ENCODE assay signal across 21 cellular contexts in genomic region chr1:25196830-25197229, GRCh38. TPM values are rescaled to one million over a fixed set of nuclear protein-coding genes. Genes with fewer than 3 reads are reported as not detected.
DNase-seq lines count a peak whose midpoint lies in the region; ATAC-seq, FAIRE-seq and TF ChIP-seq lines count a peak whose summit lies in the region.
"Had no signal": no experiment of that assay in that cellular context is flagged by ENCODE, and none has a peak within 500 bp of the region (broad histone marks: within the 10 kb centered on the region; RNA-seq: fewer than 3 reads in every experiment).

No MANE protein-coding gene starts in this region.

- peaks cover 24% of the 10 kb centered on the region for H3K27me3 Mint-ChIP-seq in activated naive CD8-positive, alpha-beta T cell treated with anti-CD3 and anti-CD28 coated beads, Interleukin-2, amount 10 ng/mL, durations not matched to agents 7 days and 5 days
- H3K27me3 Mint-ChIP-seq in activated naive CD8-positive, alpha-beta T cell treated with anti-CD3 and anti-CD28 coated beads for 36 hours = no peaks in the 10 kb centered on the region
- H3K27me3 Mint-ChIP-seq: CD4-positive, alpha-beta T cell had no signal

- POLR2A ChIA-PET in activated naive CD8-positive, alpha-beta T cell treated with anti-CD3 and anti-CD28 coated beads, Interleukin-2, amount 10 ng/mL, durations not matched to agents 7 days and 5 days (lab: Charles Lee) = no interaction called here
- POLR2A ChIA-PET in HEK293T (lab: Yijun Ruan, JAX) = interaction anchor here (0.8 to 1.3 kb wide), 2 partner anchors 36 kb away, joined by 3 to 6 read pairs; partner anchors contain the start of gene SYF2
- POLR2A ChIA-PET in K562 (lab: Yijun Ruan, JAX) = interaction anchor here (1.2 to 1.5 kb wide), 2 partner anchors 35 to 240 kb away, joined by 3 to 4 read pairs; partner anchors contain the start of gene SYF2

- no peak overlapping the region for H3K27ac ChIP-seq in K562 (ENCODE audit: extremely low read depth, low read depth, low read length)
- peak overlapping the region; percentile 83 for H3K27ac ChIP-seq in suprapubic skin
- H3K27ac ChIP-seq: HL-60 had no signal

- WGBS in K562 (ENCODE audit: insufficient coverage, low coverage, missing lambda C conversion rate) = 14% methylated on average over 7 of the region's 7 CpGs
- WGBS in suprapubic skin = 86% methylated on average over 6 of the region's 7 CpGs

- TF ChIP-seq EP300 in K562 (IDR thresholded peaks at IDR 0.05; ENCODE audit: low read length) (no peak), suprapubic skin (IDR thresholded peaks at IDR 0.05) (no peak)

- no peaks in the 10 kb centered on the region for H3K9me3 ChIP-seq in K562 (replicated peaks; ENCODE audit: control insufficient read depth, insufficient read depth, low read depth, low read length)
- H3K9me3 ChIP-seq in suprapubic skin = no peaks in the 10 kb centered on the region

- CTCF ChIA-PET in HEK293T (lab: Yijun Ruan, JAX) (interaction anchor here (0.8 to 1.0 kb wide), 2 partner anchors 299 to 540 kb away, joined by 4 to 7 read pairs; no protein-coding TSS in a partner anchor), K562 (lab: Yijun Ruan, JAX; ENCODE audit: low intra/inter-chr PET ratio) (no interaction called here)

- no peaks in the 10 kb centered on the region for H3K9me1 ChIP-seq in K562 (ENCODE audit: control insufficient read depth, insufficient read depth, low read length)

- no peaks in the 10 kb centered on the region for H3K36me3 ChIP-seq in K562 (ENCODE audit: control insufficient read depth, insufficient read depth, low read length)
- H3K36me3 ChIP-seq in suprapubic skin = no peaks in the 10 kb centered on the region

- no peak overlapping the region for H3K4me3 ChIP-seq in K562
- no peak overlapping the region for H3K4me3 ChIP-seq in suprapubic skin

- BruUV-seq in K562 (replicated peaks; lab: Mats Ljungman, UMichigan) = no TSS peak

- H3K4me2 ChIP-seq in K562 (ENCODE audit: insufficient read depth, low read length) = no peak overlapping the region

- no peak for TF ChIP-seq POLR2A in K562 (conservative IDR thresholded peaks at IDR 0.05)
- no peak for TF ChIP-seq POLR2A in suprapubic skin (IDR thresholded peaks at IDR 0.05)

- no peak for TF ChIP-seq RAD21 in K562 (CRISPR knock-in tag; conservative IDR thresholded peaks at IDR 0.05 in 1 of 2, IDR thresholded peaks at IDR 0.05 in 1 of 2)

- TF ChIP-seq CTCF in K562 (IDR thresholded peaks at IDR 0.05 in 2 of 3, conservative IDR thresholded peaks at IDR 0.05 in 1 of 3; ENCODE audit: insufficient read depth in 2 of 3, low read depth in 1 of 3, low read length in 3 of 3) (no peak), suprapubic skin (IDR thresholded peaks at IDR 0.05) (no peak)

- H3K27me3 ChIP-seq in K562 (ENCODE audit: control insufficient read depth in 2 of 2, insufficient read depth in 2 of 2, low read length in 2 of 2) (peaks cover 49 to 96% of the 10 kb centered on the region in 2 experiments; a peak in 4 of 5 replicates), suprapubic skin (peaks cover 4% of the 10 kb centered on the region)

- H3K9me3 Mint-ChIP-seq in activated naive CD8-positive, alpha-beta T cell treated with anti-CD3 and anti-CD28 coated beads, Interleukin-2, amount 10 ng/mL, durations not matched to agents 7 days and 5 days = no peaks in the 10 kb centered on the region
- H3K9me3 Mint-ChIP-seq in activated naive CD8-positive, alpha-beta T cell treated with anti-CD3 and anti-CD28 coated beads for 36 hours = no peaks in the 10 kb centered on the region
- H3K9me3 Mint-ChIP-seq: CD4-positive, alpha-beta T cell had no signal

- H3K36me3 Mint-ChIP-seq in activated naive CD8-positive, alpha-beta T cell treated with anti-CD3 and anti-CD28 coated beads, Interleukin-2, amount 10 ng/mL, durations not matched to agents 7 days and 5 days = no peaks in the 10 kb centered on the region
- H3K36me3 Mint-ChIP-seq in activated naive CD8-positive, alpha-beta T cell treated with anti-CD3 and anti-CD28 coated beads for 36 hours = no peaks in the 10 kb centered on the region

- H3K79me2 ChIP-seq in K562 (ENCODE audit: control insufficient read depth, insufficient read depth, low read length) = no peaks in the 10 kb centered on the region

- no peak overlapping the region for H3K4me3 Mint-ChIP-seq in activated naive CD8-positive, alpha-beta T cell treated with anti-CD3 and anti-CD28 coated beads, Interleukin-2, amount 10 ng/mL, durations not matched to agents 7 days and 5 days
- H3K4me3 Mint-ChIP-seq in activated naive CD8-positive, alpha-beta T cell treated with anti-CD3 and anti-CD28 coated beads for 36 hours = no peak overlapping the region
- H3K4me3 Mint-ChIP-seq: CD4-positive, alpha-beta T cell had no signal

- in situ Hi-C loops in K562 (cut with MboI) = no loop called here

- intact Hi-C loops in K562 (cut with micrococcal nuclease) = no loop called here

- peaks cover 11% of the 10 kb centered on the region for H3K4me1 Mint-ChIP-seq in activated naive CD8-positive, alpha-beta T cell treated with anti-CD3 and anti-CD28 coated beads, Interleukin-2, amount 10 ng/mL, durations not matched to agents 7 days and 5 days
- peaks cover 14% of the 10 kb centered on the region for H3K4me1 Mint-ChIP-seq in activated naive CD8-positive, alpha-beta T cell treated with anti-CD3 and anti-CD28 coated beads for 36 hours

- FAIRE-seq in K562 (lab: Jason Lieb, UNC) = no peak
- FAIRE-seq: GM12892, GM19239, H54 had no signal

- H3K4me1 ChIP-seq in K562 (replicated peaks in 1 of 2; ENCODE audit: control insufficient read depth in 2 of 2, insufficient read depth in 2 of 2, low read length in 2 of 2) (peaks cover 0 to 11% of the 10 kb centered on the region in 2 experiments; a peak in 1 of 5 replicates), suprapubic skin (peaks cover 31% of the 10 kb centered on the region)

- no peaks in the 10 kb centered on the region; the same call in none of the 2 replicates for H4K20me1 ChIP-seq in K562 (replicated peaks; ENCODE audit: control insufficient read depth, insufficient read depth, low read length)

- H3K9ac ChIP-seq in K562 (ENCODE audit: insufficient read depth in 1 of 2, low read depth in 2 of 2, low read length in 2 of 2) = no peak overlapping the region; a peak in 1 of 4 replicates

- DNase-seq in activated naive CD8-positive, alpha-beta T cell treated with anti-CD3 and anti-CD28 coated beads, Interleukin-2, amount 10 ng/mL, durations not matched to agents 7 days and 5 days = no peak
- DNase-seq in activated naive CD8-positive, alpha-beta T cell treated with anti-CD3 and anti-CD28 coated beads for 36 hours = no peak
- no peak for DNase-seq in HEK293T (ENCODE audit: extremely low spot score)
- DNase-seq in K562 (ENCODE audit: extremely low read depth in 1 of 4, low spot score in 3 of 4) = no peak
- no peak for DNase-seq in suprapubic skin (ENCODE audit: low spot score in 2 of 2)
- DNase-seq in DMS 273 (lab: John Stamatoyannopoulos, UW; ENCODE audit: unreplicated experiment) = no peak
- no peak for DNase-seq in EL
- DNase-seq: CD4-positive, alpha-beta T cell; COR-L47; Kasumi-1; NCI-H1436 treated with DMSO at 0.1 percent for 48 hours; NCI-H2107; NCI-H446; NCI-H524 treated with DMSO at 0.1 percent for 48 hours; NCI-H82 had no signal

- H3K27ac Mint-ChIP-seq in activated naive CD8-positive, alpha-beta T cell treated with anti-CD3 and anti-CD28 coated beads, Interleukin-2, amount 10 ng/mL, durations not matched to agents 7 days and 5 days = peak overlapping the region; percentile 64
- no peak overlapping the region for H3K27ac Mint-ChIP-seq in activated naive CD8-positive, alpha-beta T cell treated with anti-CD3 and anti-CD28 coated beads for 36 hours
- H3K27ac Mint-ChIP-seq: CD4-positive, alpha-beta T cell had no signal

- no peak overlapping the region for H2AFZ ChIP-seq in K562 (ENCODE audit: low read depth, low read length)

- no peak for ATAC-seq in activated naive CD8-positive, alpha-beta T cell treated with anti-CD3 and anti-CD28 coated beads, Interleukin-2, amount 10 ng/mL, durations not matched to agents 7 days and 5 days (ENCODE audit: low read depth)
- ATAC-seq in K562 (no peak), GM21737 (IDR thresholded peaks at IDR 0.05; ENCODE audit: unreplicated experiment) (no peak)
- ATAC-seq: Panc1 had no signal

RNA-seq across cellular contexts. Expression of gene SYF2, which starts 35.5 kb away (rescaled TPM):
- 10 to 100 TPM; 50.1 to 52.9 TPM for total RNA-seq in activated naive CD8-positive, alpha-beta T cell treated with anti-CD3 and anti-CD28 coated beads, Interleukin-2, amount 10 ng/mL, durations not matched to agents 7 days and 5 days
- 10 to 100 TPM; 34.8 to 36.6 TPM for total RNA-seq in activated naive CD8-positive, alpha-beta T cell treated with anti-CD3 and anti-CD28 coated beads for 36 hours
- total RNA-seq in K562 (2011; cell fraction: chromatin; rRNA removed; ENCODE audit: low replicate concordance) = 15.7 and 26.6 TPM in 2 replicates
- 12.9 and 16.7 TPM in 2 replicates for total RNA-seq in K562 (2011; cell fraction: nucleolus; rRNA removed)
- 22.2 and 24.0 TPM in 2 replicates for total RNA-seq in K562 (2011; cell fraction: nucleoplasm; rRNA removed)
- total RNA-seq in K562 (2014; rRNA removed) (38.2 and 43.2 TPM in 2 replicates), K562 (2014; rRNA removed; fragmentation: Illumina TruSeq; extraction: Trizol) (59.3 and 80.6 TPM in 2 replicates), K562 (2015; rRNA removed; fragmentation: Illumina TruSeq; extraction: Trizol) (51.2 and 54.6 TPM in 2 replicates), K562 (2021) (27.5 and 35.6 TPM in 2 replicates), suprapubic skin (10 to 100 TPM; 37.2 to 57.9 (median 46.2) TPM)
- polyA plus RNA-seq in K562 (2011; rRNA removed) (33.7 and 36.5 TPM in 2 replicates), K562 (2014; fragmentation: Illumina TruSeq; extraction: Trizol) (66.5 and 80.2 TPM in 2 replicates), K562 (2014; fragmentation: Nextera tagmentation; extraction: Ambion mirVana) (10 to 100 TPM; 20.9 to 21.9 TPM), K562 (2014; rRNA removed) (52.5 and 69.0 TPM in 2 replicates)
- 3.4 and 12.2 TPM in 2 replicates for polyA plus RNA-seq in K562 (2011; cell fraction: cytosol; rRNA removed)
- polyA plus RNA-seq in K562 (2011; cell fraction: nucleus; rRNA removed) = 5.5 and 9.8 TPM in 2 replicates
- polyA plus RNA-seq in K562 (2012) = 51.2 and 71.0 TPM in 2 replicates
- polyA minus RNA-seq in K562 (2011; rRNA and poly(A)+ RNA removed) = 13.7 and 20.1 TPM in 2 replicates
- 5.4 and 7.2 TPM in 2 replicates for polyA minus RNA-seq in K562 (2011; cell fraction: cytosol; rRNA and poly(A)+ RNA removed)
- 6.5 and 14.8 TPM in 2 replicates for polyA minus RNA-seq in K562 (2011; cell fraction: nucleus; rRNA and poly(A)+ RNA removed)

RNA-seq across cellular contexts. Expression of gene RSRP1, which starts 50.4 kb away (rescaled TPM):
- 100 to 1,000 TPM; 292 to 305 TPM for total RNA-seq in activated naive CD8-positive, alpha-beta T cell treated with anti-CD3 and anti-CD28 coated beads, Interleukin-2, amount 10 ng/mL, durations not matched to agents 7 days and 5 days
- 10 to 100 TPM; 63.1 to 67.6 TPM for total RNA-seq in activated naive CD8-positive, alpha-beta T cell treated with anti-CD3 and anti-CD28 coated beads for 36 hours
- total RNA-seq in K562 (2011; cell fraction: chromatin; rRNA removed; ENCODE audit: low replicate concordance) = 639 and 767 TPM in 2 replicates
- 540 and 629 TPM in 2 replicates for total RNA-seq in K562 (2011; cell fraction: nucleolus; rRNA removed)
- 507 and 548 TPM in 2 replicates for total RNA-seq in K562 (2011; cell fraction: nucleoplasm; rRNA removed)
- total RNA-seq in K562 (2014; rRNA removed) (130 and 138 TPM in 2 replicates), K562 (2014; rRNA removed; fragmentation: Illumina TruSeq; extraction: Trizol) (180 and 197 TPM in 2 replicates), K562 (2015; rRNA removed; fragmentation: Illumina TruSeq; extraction: Trizol) (164 and 183 TPM in 2 replicates), K562 (2021) (146 and 159 TPM in 2 replicates), suprapubic skin (100 to 1,000 TPM in 3 of 4 donors, 10 to 100 TPM in 1; 78.9 to 304 (median 120) TPM)
- polyA plus RNA-seq in K562 (2011; rRNA removed) (195 and 220 TPM in 2 replicates), K562 (2014; fragmentation: Illumina TruSeq; extraction: Trizol) (96.2 and 113 TPM in 2 replicates), K562 (2014; fragmentation: Nextera tagmentation; extraction: Ambion mirVana) (10 to 100 TPM; 27.2 to 35.0 TPM), K562 (2014; rRNA removed) (237 and 283 TPM in 2 replicates)
- polyA plus RNA-seq in K562 (2011; cell fraction: cytosol; rRNA removed) = 55.7 and 97.9 TPM in 2 replicates
- 585 and 591 TPM in 2 replicates for polyA plus RNA-seq in K562 (2011; cell fraction: nucleus; rRNA removed)
- polyA plus RNA-seq in K562 (2012) = 148 and 265 TPM in 2 replicates
- polyA minus RNA-seq in K562 (2011; rRNA and poly(A)+ RNA removed) = 155 and 167 TPM in 2 replicates
- 71.5 and 87.6 TPM in 2 replicates for polyA minus RNA-seq in K562 (2011; cell fraction: cytosol; rRNA and poly(A)+ RNA removed)
- polyA minus RNA-seq in K562 (2011; cell fraction: nucleus; rRNA and poly(A)+ RNA removed) = 323 and 418 TPM in 2 replicates
